1 cellular context compared by ENCODE assay signal in the genomic region with DNA sequence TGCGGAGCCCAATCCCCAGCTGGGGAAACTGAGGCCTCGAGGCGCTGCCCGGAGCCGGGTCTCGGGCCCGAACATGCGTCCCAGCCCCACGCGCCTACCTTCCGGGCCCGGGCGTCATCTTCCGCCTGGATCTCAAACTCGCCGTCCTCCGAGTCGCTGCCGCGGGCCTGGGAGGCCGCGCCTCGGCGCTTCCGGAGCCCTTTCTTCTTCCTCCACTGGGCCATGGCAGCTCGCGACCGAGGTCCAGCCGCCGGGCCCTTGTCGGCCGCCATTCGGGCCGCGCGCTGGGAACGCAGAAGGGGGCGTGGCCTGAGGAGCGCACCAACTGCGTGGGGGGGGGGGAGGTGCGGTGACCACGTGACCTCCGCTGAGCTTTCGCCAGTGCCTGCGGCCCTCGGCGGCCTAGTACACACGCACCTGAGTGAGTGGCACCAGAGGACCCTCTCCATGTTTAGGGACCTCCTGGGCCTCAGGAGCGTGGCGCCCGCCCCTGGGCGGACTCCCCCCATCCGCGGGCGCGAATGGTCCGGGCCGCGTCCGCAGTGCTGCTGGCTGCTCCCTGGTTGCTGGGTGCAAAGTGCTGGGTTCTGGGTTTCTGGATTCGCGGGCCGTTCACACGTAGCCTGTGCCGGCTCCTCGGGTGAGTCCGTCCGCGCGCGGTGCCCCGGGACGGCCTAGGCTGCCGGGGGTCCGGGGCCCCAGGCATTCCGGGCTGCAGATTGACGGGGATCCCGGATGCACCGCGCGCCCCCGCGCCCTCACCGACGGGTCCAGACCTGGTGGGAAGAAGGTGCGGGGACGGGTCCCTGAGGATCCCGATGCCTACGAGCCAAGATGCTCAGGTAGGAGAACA.
TF ChIP-seq lines count a peak whose summit lies in the region.

A gene with protein sequence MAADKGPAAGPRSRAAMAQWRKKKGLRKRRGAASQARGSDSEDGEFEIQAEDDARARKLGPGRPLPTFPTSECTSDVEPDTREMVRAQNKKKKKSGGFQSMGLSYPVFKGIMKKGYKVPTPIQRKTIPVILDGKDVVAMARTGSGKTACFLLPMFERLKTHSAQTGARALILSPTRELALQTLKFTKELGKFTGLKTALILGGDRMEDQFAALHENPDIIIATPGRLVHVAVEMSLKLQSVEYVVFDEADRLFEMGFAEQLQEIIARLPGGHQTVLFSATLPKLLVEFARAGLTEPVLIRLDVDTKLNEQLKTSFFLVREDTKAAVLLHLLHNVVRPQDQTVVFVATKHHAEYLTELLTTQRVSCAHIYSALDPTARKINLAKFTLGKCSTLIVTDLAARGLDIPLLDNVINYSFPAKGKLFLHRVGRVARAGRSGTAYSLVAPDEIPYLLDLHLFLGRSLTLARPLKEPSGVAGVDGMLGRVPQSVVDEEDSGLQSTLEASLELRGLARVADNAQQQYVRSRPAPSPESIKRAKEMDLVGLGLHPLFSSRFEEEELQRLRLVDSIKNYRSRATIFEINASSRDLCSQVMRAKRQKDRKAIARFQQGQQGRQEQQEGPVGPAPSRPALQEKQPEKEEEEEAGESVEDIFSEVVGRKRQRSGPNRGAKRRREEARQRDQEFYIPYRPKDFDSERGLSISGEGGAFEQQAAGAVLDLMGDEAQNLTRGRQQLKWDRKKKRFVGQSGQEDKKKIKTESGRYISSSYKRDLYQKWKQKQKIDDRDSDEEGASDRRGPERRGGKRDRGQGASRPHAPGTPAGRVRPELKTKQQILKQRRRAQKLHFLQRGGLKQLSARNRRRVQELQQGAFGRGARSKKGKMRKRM (minus strand): TSS at position 299 of the 853 bp plus-strand sequence. CDS start 27 bp downstream, at position 272.
Gene RITA1 (plus strand): TSS at position 542 of the 853 bp plus-strand sequence. CDS start 1,026 bp downstream, outside the sequence.

TF ChIP-seq in H1, 55 proteins besides CTCF, POLR2A, EP300 and RAD21 (continued from another document):
- TF ChIP-seq, protein P1, sequence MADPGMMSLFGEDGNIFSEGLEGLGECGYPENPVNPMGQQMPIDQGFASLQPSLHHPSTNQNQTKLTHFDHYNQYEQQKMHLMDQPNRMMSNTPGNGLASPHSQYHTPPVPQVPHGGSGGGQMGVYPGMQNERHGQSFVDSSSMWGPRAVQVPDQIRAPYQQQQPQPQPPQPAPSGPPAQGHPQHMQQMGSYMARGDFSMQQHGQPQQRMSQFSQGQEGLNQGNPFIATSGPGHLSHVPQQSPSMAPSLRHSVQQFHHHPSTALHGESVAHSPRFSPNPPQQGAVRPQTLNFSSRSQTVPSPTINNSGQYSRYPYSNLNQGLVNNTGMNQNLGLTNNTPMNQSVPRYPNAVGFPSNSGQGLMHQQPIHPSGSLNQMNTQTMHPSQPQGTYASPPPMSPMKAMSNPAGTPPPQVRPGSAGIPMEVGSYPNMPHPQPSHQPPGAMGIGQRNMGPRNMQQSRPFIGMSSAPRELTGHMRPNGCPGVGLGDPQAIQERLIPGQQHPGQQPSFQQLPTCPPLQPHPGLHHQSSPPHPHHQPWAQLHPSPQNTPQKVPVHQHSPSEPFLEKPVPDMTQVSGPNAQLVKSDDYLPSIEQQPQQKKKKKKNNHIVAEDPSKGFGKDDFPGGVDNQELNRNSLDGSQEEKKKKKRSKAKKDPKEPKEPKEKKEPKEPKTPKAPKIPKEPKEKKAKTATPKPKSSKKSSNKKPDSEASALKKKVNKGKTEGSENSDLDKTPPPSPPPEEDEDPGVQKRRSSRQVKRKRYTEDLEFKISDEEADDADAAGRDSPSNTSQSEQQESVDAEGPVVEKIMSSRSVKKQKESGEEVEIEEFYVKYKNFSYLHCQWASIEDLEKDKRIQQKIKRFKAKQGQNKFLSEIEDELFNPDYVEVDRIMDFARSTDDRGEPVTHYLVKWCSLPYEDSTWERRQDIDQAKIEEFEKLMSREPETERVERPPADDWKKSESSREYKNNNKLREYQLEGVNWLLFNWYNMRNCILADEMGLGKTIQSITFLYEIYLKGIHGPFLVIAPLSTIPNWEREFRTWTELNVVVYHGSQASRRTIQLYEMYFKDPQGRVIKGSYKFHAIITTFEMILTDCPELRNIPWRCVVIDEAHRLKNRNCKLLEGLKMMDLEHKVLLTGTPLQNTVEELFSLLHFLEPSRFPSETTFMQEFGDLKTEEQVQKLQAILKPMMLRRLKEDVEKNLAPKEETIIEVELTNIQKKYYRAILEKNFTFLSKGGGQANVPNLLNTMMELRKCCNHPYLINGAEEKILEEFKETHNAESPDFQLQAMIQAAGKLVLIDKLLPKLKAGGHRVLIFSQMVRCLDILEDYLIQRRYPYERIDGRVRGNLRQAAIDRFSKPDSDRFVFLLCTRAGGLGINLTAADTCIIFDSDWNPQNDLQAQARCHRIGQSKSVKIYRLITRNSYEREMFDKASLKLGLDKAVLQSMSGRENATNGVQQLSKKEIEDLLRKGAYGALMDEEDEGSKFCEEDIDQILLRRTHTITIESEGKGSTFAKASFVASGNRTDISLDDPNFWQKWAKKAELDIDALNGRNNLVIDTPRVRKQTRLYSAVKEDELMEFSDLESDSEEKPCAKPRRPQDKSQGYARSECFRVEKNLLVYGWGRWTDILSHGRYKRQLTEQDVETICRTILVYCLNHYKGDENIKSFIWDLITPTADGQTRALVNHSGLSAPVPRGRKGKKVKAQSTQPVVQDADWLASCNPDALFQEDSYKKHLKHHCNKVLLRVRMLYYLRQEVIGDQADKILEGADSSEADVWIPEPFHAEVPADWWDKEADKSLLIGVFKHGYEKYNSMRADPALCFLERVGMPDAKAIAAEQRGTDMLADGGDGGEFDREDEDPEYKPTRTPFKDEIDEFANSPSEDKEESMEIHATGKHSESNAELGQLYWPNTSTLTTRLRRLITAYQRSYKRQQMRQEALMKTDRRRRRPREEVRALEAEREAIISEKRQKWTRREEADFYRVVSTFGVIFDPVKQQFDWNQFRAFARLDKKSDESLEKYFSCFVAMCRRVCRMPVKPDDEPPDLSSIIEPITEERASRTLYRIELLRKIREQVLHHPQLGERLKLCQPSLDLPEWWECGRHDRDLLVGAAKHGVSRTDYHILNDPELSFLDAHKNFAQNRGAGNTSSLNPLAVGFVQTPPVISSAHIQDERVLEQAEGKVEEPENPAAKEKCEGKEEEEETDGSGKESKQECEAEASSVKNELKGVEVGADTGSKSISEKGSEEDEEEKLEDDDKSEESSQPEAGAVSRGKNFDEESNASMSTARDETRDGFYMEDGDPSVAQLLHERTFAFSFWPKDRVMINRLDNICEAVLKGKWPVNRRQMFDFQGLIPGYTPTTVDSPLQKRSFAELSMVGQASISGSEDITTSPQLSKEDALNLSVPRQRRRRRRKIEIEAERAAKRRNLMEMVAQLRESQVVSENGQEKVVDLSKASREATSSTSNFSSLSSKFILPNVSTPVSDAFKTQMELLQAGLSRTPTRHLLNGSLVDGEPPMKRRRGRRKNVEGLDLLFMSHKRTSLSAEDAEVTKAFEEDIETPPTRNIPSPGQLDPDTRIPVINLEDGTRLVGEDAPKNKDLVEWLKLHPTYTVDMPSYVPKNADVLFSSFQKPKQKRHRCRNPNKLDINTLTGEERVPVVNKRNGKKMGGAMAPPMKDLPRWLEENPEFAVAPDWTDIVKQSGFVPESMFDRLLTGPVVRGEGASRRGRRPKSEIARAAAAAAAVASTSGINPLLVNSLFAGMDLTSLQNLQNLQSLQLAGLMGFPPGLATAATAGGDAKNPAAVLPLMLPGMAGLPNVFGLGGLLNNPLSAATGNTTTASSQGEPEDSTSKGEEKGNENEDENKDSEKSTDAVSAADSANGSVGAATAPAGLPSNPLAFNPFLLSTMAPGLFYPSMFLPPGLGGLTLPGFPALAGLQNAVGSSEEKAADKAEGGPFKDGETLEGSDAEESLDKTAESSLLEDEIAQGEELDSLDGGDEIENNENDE (IDR thresholded peaks at IDR 0.05; ENCODE audit: insufficient replicate concordance, low read length), result no peak
- no peak; the same call in 1 of the 2 replicates for TF ChIP-seq E2F6 (IDR thresholded peaks at IDR 0.05)
- TF ChIP-seq EZH2 (IDR thresholded peaks at IDR 0.05; ENCODE audit: low read depth, low read length, severe bottlenecking), result no peak
